In the genomic region with DNA sequence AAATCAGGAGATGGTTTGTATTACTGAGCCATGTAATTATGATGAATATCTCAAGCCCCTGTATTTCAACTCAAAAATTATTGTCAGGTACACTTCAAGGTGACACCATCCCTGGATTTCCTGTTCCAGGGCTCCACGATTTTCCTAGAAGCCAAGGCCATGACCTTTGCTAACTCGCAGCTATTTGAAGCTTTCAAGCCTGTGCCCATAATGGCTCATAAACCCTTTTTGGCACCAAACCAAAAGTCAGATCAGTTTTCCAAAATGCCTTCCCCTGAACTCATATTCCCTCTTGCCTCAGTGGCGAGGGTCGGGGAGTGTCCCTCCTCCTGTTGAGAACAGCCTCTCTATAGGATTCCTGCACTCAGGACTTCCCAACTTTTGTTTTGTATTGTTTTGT, we compare ENCODE assay signal across 28 cellular contexts.
"Had no signal": no experiment of that assay in that cellular context is flagged by ENCODE, and none has a peak within 500 bp of the region (broad histone marks: within the 10 kb centered on the region; RNA-seq: fewer than 3 reads in every experiment).

No MANE protein-coding gene starts in this region.

- H3K4me1 Mint-ChIP-seq: neural crest cell had no signal

- H3K27me3 ChIP-seq: adrenal gland, ascending aorta, brain microvascular endothelial cell, dorsolateral prefrontal cortex, stomach, suprapubic skin, tibial nerve, vagina had no signal

- H3K27me3 Mint-ChIP-seq: activated naive CD8-positive, alpha-beta T cell; activated T-helper 17 cell treated with anti-CD3 and anti-CD28 coated beads, Interleukin-2, amount 50 U/mL, for 72 hours; effector memory CD8-positive, alpha-beta T cell; stimulated activated memory B cell treated with anti-CD40 and anti-IgM and Interleukin-4, amounts not matched to agents 10 μg/mL and 1 μg/mL and 100 μg/mL, for 72 hours had no signal

- H3K4me2 ChIP-seq: smooth muscle cell had no signal

- H3K9me3 Mint-ChIP-seq: activated T-helper 17 cell treated with anti-CD3 and anti-CD28 coated beads, Interleukin-2, amount 50 U/mL, for 72 hours; effector memory CD8-positive, alpha-beta T cell; naive thymus-derived CD4-positive, alpha-beta T cell; neural crest cell; stimulated activated memory B cell treated with anti-CD40 and anti-IgM and Interleukin-4, amounts not matched to agents 10 μg/mL and 1 μg/mL and 100 μg/mL, for 72 hours had no signal

- FAIRE-seq: colon, frontal cortex had no signal

- H3K27ac ChIP-seq: adrenal gland, brain microvascular endothelial cell, stomach, suprapubic skin, tibial nerve, vagina had no signal

- H3K4me3 Mint-ChIP-seq: activated naive CD8-positive, alpha-beta T cell; activated T-helper 17 cell treated with anti-CD3 and anti-CD28 coated beads, Interleukin-2, amount 50 U/mL, for 72 hours; effector memory CD8-positive, alpha-beta T cell; naive thymus-derived CD4-positive, alpha-beta T cell; neural crest cell; stimulated activated memory B cell treated with anti-CD40 and anti-IgM and Interleukin-4, amounts not matched to agents 10 μg/mL and 1 μg/mL and 100 μg/mL, for 72 hours had no signal

- H3K36me3 Mint-ChIP-seq: activated naive CD8-positive, alpha-beta T cell; naive thymus-derived CD4-positive, alpha-beta T cell; stimulated activated memory B cell treated with anti-CD40 and anti-IgM and Interleukin-4, amounts not matched to agents 10 μg/mL and 1 μg/mL and 100 μg/mL, for 72 hours had no signal

- H3K4me1 ChIP-seq: stomach, suprapubic skin had no signal

- H3K4me3 ChIP-seq: adrenal gland, ascending aorta, dorsolateral prefrontal cortex, smooth muscle cell, stomach, suprapubic skin, tibial nerve, vagina had no signal

- H3K36me3 ChIP-seq: adrenal gland, ascending aorta, brain microvascular endothelial cell, stomach, suprapubic skin, tibial nerve, vagina had no signal

- H3K27ac Mint-ChIP-seq: activated naive CD8-positive, alpha-beta T cell; activated T-helper 17 cell treated with anti-CD3 and anti-CD28 coated beads, Interleukin-2, amount 50 U/mL, for 72 hours; naive thymus-derived CD4-positive, alpha-beta T cell; stimulated activated memory B cell treated with anti-CD40 and anti-IgM and Interleukin-4, amounts not matched to agents 10 μg/mL and 1 μg/mL and 100 μg/mL, for 72 hours had no signal

- DNase-seq: activated T-cell treated with anti-CD3 and anti-CD28 coated beads, Interleukin-2, amount 50 U/mL, for 1 hour; adrenal gland; brain microvascular endothelial cell; central memory CD4-positive, alpha-beta T cell; dorsolateral prefrontal cortex; effector memory CD8-positive, alpha-beta T cell; head of caudate nucleus; hypothalamus; left cardiac atrium; mesendoderm; naive thymus-derived CD4-positive, alpha-beta T cell; occipital lobe; stimulated activated CD4-positive, alpha-beta T cell treated with anti-CD3 and anti-CD28 coated beads, Interleukin-15, amount 100 ng/mL, for 24 hours; stomach; T-helper 9 cell had no signal

- H3K9me3 ChIP-seq: adrenal gland, ascending aorta, stomach, suprapubic skin, tibial nerve, vagina had no signal

- ATAC-seq: activated T-helper 17 cell treated with anti-CD3 and anti-CD28 coated beads, Interleukin-2, amount 50 U/mL, for 72 hours; effector memory CD8-positive, alpha-beta T cell; esophagus mucosa; left cardiac atrium; naive thymus-derived CD4-positive, alpha-beta T cell; sciatic nerve; stimulated activated memory B cell treated with anti-CD40 and anti-IgM and Interleukin-4, amounts not matched to agents 10 μg/mL and 1 μg/mL and 100 μg/mL, for 72 hours had no signal
